ENCODE assay signal across 8 cellular contexts in the genomic region with DNA sequence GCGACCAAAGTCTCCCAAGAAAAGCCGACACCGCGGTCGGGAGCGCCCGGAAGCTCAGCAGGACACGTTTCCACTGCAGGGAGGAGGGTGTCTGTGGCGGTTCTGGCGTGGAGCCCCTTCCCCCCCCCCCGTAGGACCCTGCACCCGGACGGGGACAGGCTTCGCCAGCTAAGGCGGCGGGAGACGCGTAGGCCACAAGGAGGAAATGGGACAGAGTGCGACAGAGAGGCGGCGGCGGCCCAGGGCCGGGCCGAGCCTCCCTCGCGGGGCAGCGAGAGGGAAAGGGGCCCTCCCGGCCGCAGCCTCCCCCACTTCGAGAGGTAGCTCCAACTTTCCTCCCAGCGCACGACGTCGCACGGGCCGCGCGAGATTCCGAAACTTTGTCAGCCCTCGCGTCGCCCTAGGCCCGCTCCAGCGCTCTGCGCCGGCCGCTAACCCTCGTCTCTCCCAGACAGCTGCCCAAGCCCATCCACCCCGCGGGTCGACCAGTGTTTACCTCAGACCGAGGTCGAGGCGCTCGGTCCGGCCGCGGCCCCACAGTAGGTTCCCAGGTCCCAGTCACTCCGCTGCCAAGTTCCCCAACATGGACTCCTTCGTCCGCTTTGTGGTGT. TPM values are rescaled to one million over a fixed set of nuclear protein-coding genes. Genes with fewer than 3 reads are reported as not detected.
A peak's percentile ranks its signal among the peaks of the same experiment; 100 is the strongest.
DNase-seq lines count a peak whose midpoint lies in the region; ATAC-seq and TF ChIP-seq lines count a peak whose summit lies in the region.

No MANE protein-coding gene starts in this region.

- H3K9me2 ChIP-seq in MM.1S (replicated peaks; ENCODE audit: insufficient read depth, low read length), result no peaks in the 10 kb centered on the region

- peaks cover 58% of the 10 kb centered on the region for H3K4me1 Mint-ChIP-seq in chondrocyte (ENCODE audit: low read depth)

- H3F3A ChIP-seq in MM.1S (ENCODE audit: insufficient read depth, low read length), result peaks cover 37% of the 10 kb centered on the region

- H3K4me3 ChIP-seq in MM.1S (ENCODE audit: low read length) (peak overlapping the region; percentile 93), right lobe of liver (peak overlapping the region; percentile 71 to 84 (median 81))

- H3K9me3 ChIP-seq in MM.1S (replicated peaks; ENCODE audit: insufficient read depth, low read length) (no peaks in the 10 kb centered on the region), right lobe of liver (no peaks in the 10 kb centered on the region)

- ATAC-seq in right lobe of liver, result peak; percentile 28 to 51 (median 44)

- peaks cover 53% of the 10 kb centered on the region for H3K79me2 ChIP-seq in MM.1S (ENCODE audit: low read length)

- peaks cover 14% of the 10 kb centered on the region for H3K36me3 Mint-ChIP-seq in chondrocyte (ENCODE audit: low read depth)

- H3K4me1 ChIP-seq in MM.1S (ENCODE audit: low read length) (peaks cover 41% of the 10 kb centered on the region), right lobe of liver (peaks cover 0 to 34% (median 8%) of the 10 kb centered on the region in 4 donors)

- no peak for TF ChIP-seq CTCF in GM13976 (IDR thresholded peaks at IDR 0.05; ENCODE audit: borderline replicate concordance, control extremely low read depth, extremely low read depth, insufficient read depth, missing control alignments)
- no peak for TF ChIP-seq CTCF in MM.1S (IDR thresholded peaks at IDR 0.05; ENCODE audit: low read length)
- no peak for TF ChIP-seq CTCF in chondrocyte (IDR thresholded peaks at IDR 0.05)
- no peak for TF ChIP-seq CTCF in right lobe of liver (IDR thresholded peaks at IDR 0.05)

- no peaks in the 10 kb centered on the region for H3K27me3 ChIP-seq in MM.1S (replicated peaks; ENCODE audit: insufficient read depth, low read length)
- no peaks in the 10 kb centered on the region for H3K27me3 ChIP-seq in right lobe of liver

- H3K27ac Mint-ChIP-seq in chondrocyte (ENCODE audit: unreplicated experiment), result peak overlapping the region; percentile 99

- H2AFZ ChIP-seq in MM.1S (ENCODE audit: low read length), result peak overlapping the region; percentile 55

- peak; percentile 47 for DNase-seq in GM13976 (ENCODE audit: low spot score)
- peak; percentile 50 for DNase-seq in HCEC 1CT
- DNase-seq in MM.1S, result no peak
- peak; percentile 8 for DNase-seq in activated CD4-positive, CD25-positive, alpha-beta regulatory T cell treated with anti-CD3 and anti-CD28 coated beads, Interleukin-2, amount 50 U/mL, for 16 hours (ENCODE audit: low read depth, low spot score)
- peak; percentile 91 for DNase-seq in chondrocyte (ENCODE audit: low spot score)
- DNase-seq in right lobe of liver, result peak; percentile 78 to 89 (median 85)
- DNase-seq in stimulated activated CD4-positive, alpha-beta T cell treated with anti-CD3 and anti-CD28 coated beads, Interleukin-4, amount 100 ng/mL, for 48 hours (ENCODE audit: low read depth in 2 of 2), result peak; percentile 34 to 44
- DNase-seq in GM19240 (ENCODE audit: insufficient read length, low spot score), result no peak

- H3K27me3 Mint-ChIP-seq in chondrocyte (ENCODE audit: low read depth), result no peaks in the 10 kb centered on the region

- peak overlapping the region; percentile 95 for H3K27ac ChIP-seq in MM.1S (ENCODE audit: low read length)
- peak overlapping the region; percentile 99 to 100 (median 99) for H3K27ac ChIP-seq in right lobe of liver

- intact Hi-C loops in right lobe of liver (cut with DNase I), result no loop called here

- peak overlapping the region; percentile 82; the same call in 1 of the 2 replicates for H3K4me2 ChIP-seq in MM.1S (ENCODE audit: low read depth, low read length)

- peak; percentile 51 for TF ChIP-seq POLR2A in right lobe of liver (IDR thresholded peaks at IDR 0.05)

- peaks cover 26% of the 10 kb centered on the region for H4K20me1 ChIP-seq in MM.1S (ENCODE audit: insufficient read depth, low read length)

- in situ Hi-C loops in GM13976 (cut with MboI; ENCODE audit: low sequenced_read_pairs, unreplicated experiment), result loop anchor here (10.0 kb wide), 1 partner anchor 255 kb away; no protein-coding TSS in a partner anchor

- peak overlapping the region; percentile 96 for H3K4me3 Mint-ChIP-seq in chondrocyte (ENCODE audit: unreplicated experiment)

- 0% methylated on average over 4 of the region's 61 CpGs for WGBS in right lobe of liver (ENCODE audit: insufficient coverage, low coverage, low lambda C conversion rate, missing lambda C conversion rate)

- H3K9ac ChIP-seq in MM.1S (ENCODE audit: low read length), result peak overlapping the region; percentile 95

- H3K9me3 Mint-ChIP-seq in chondrocyte (ENCODE audit: low read depth), result no peaks in the 10 kb centered on the region

- H3K36me3 ChIP-seq in MM.1S (replicated peaks; ENCODE audit: insufficient read depth, low read length) (no peaks in the 10 kb centered on the region), right lobe of liver (no peaks in the 10 kb centered on the region)

RNA-seq across cellular contexts. Expression of a gene that starts 0.4 kb away (rescaled TPM):
- total RNA-seq in chondrocyte (88.1 to 141 TPM (median 93.3 TPM) in 3 replicates), right lobe of liver (10 to 100 TPM; 43.2 to 72.1 (median 61.4) TPM)

Comparison
In these comparisons a context has a peak if more than half of its experiments do, and no peak if none do; other contexts are left out.
1. DNase-seq: peak in GM13976 (single experiment), HCEC 1CT (single experiment), activated CD4-positive, CD25-positive, alpha-beta regulatory T cell treated with anti-CD3 and anti-CD28 coated beads, Interleukin-2, amount 50 U/mL, for 16 hours (single experiment), chondrocyte (single experiment), right lobe of liver (3 of 3) and stimulated activated CD4-positive, alpha-beta T cell treated with anti-CD3 and anti-CD28 coated beads, Interleukin-4, amount 100 ng/mL, for 48 hours (2 of 2); none in MM.1S (single experiment) and GM19240 (single experiment).